1 cellular context compared by ENCODE assay signal in the genomic region with DNA sequence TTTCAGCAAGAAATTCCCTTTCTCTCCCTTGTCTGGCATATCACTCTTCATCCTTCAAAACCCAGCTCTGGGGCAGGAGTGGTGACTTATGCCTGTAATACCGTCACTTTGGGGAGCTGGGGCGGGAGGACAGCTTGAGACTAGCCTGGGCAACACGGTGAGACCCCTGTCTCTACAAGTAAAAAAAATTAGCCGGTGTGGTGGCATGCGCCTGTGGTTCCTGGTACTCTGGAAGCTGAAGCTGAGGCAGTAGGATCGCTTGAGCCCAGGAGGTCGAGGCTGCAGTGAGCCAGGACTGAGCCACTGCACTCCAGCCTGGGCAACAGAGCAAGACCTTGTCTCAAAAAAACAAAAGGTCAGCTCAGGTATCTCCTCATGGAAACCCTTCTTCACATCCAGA.
TF ChIP-seq lines count a peak whose summit lies in the region.

No MANE protein-coding gene starts in this region.

TF ChIP-seq in IMR-90, 13 proteins besides CTCF, POLR2A, EP300 and RAD21 (continued from another document):
- TF ChIP-seq, protein P1, sequence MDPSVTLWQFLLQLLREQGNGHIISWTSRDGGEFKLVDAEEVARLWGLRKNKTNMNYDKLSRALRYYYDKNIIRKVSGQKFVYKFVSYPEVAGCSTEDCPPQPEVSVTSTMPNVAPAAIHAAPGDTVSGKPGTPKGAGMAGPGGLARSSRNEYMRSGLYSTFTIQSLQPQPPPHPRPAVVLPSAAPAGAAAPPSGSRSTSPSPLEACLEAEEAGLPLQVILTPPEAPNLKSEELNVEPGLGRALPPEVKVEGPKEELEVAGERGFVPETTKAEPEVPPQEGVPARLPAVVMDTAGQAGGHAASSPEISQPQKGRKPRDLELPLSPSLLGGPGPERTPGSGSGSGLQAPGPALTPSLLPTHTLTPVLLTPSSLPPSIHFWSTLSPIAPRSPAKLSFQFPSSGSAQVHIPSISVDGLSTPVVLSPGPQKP (IDR thresholded peaks at IDR 0.05; ENCODE audit: borderline replicate concordance, low read depth, low read length), result no peak
- no peak for TF ChIP-seq FOS (IDR thresholded peaks at IDR 0.05; ENCODE audit: low read depth, low read length)
